In genomic region chr20:60718743-60719142, GRCh38 we compare ENCODE assay signal across 13 cellular contexts.
A peak's percentile ranks its signal among the peaks of the same experiment; 100 is the strongest.
DNase-seq lines count a peak whose midpoint lies in the region; ATAC-seq and TF ChIP-seq lines count a peak whose summit lies in the region.
"Had no signal": no experiment of that assay in that cellular context is flagged by ENCODE, and none has a peak within 500 bp of the region (broad histone marks: within the 10 kb centered on the region; RNA-seq: fewer than 3 reads in every experiment).

No MANE protein-coding gene starts in this region.

- intact Hi-C loops in activated naive CD4-positive, alpha-beta T cell treated with anti-CD3 and anti-CD28 coated beads for 36 hours (cut with micrococcal nuclease), result no loop called here
- intact Hi-C loops in mammary epithelial cell (cut with micrococcal nuclease), result no loop called here

- H3K4me1 ChIP-seq in mammary epithelial cell (ENCODE audit: insufficient read depth, low read length), result no peaks in the 10 kb centered on the region

- no peak overlapping the region for H3K27ac Mint-ChIP-seq in activated naive CD4-positive, alpha-beta T cell treated with anti-CD3 and anti-CD28 coated beads for 36 hours
- H3K27ac Mint-ChIP-seq in type B pancreatic cell, result no peak overlapping the region
- H3K27ac Mint-ChIP-seq: activated T-helper 1 cell treated with anti-CD3 and anti-CD28 coated beads, Interleukin-12 subunit alpha, Interleukin-12 subunit beta, Interleukin-2, Interleukin-4 antibody, amounts not matched to agents 30 ng/mL and 10 ng/mL and 1 ng/mL, durations not matched to agents 14 hours and 24 hours and 36 hours; T-helper 2 cell treated with Interferon-gamma antibody and Interleukin-4, amounts not matched to agents 5 μg/mL and 100 μg/mL, for 36 hours had no signal

- H3K4me3 ChIP-seq in mammary epithelial cell (replicated peaks in 1 of 3; ENCODE audit: insufficient read depth in 1 of 3, low read depth in 2 of 3, low read length in 3 of 3), result no peak overlapping the region

- ATAC-seq in GM21360 (IDR thresholded peaks at IDR 0.05; ENCODE audit: unreplicated experiment), result no peak

- DNase-seq in activated naive CD4-positive, alpha-beta T cell treated with anti-CD3 and anti-CD28 coated beads for 36 hours, result peak; percentile 5
- DNase-seq in activated naive CD4-positive, alpha-beta T cell treated with anti-CD3 and anti-CD28 coated beads, Interleukin-2, amount 50 U/mL, for 16 hours, result no peak
- no peak for DNase-seq in mammary epithelial cell
- no peak for DNase-seq in type B pancreatic cell (ENCODE audit: extremely low spot score, unreplicated experiment)
- no peak for DNase-seq in RWPE1 (ENCODE audit: low spot score)
- DNase-seq in NCI-H146 (lab: John Stamatoyannopoulos, UW), result no peak
- DNase-seq: mesenchymal stem cell, trophoblast cell had no signal

- no peak overlapping the region for H3K27ac ChIP-seq in mammary epithelial cell (ENCODE audit: insufficient read depth, low read depth, low read length)
- no peak overlapping the region for H3K27ac ChIP-seq in RWPE1

- TF ChIP-seq CTCF in LNCAP (IDR thresholded peaks at IDR 0.05), result peak; percentile 19; the same call in 1 of the 2 replicates
- TF ChIP-seq CTCF in mammary epithelial cell (conservative IDR thresholded peaks at IDR 0.05 in 1 of 2, IDR thresholded peaks at IDR 0.05 in 1 of 2; ENCODE audit: extremely low read depth in 1 of 2, insufficient read depth in 1 of 2, low read depth in 1 of 2, low read length in 2 of 2), result peak; percentile 15 to 17
- TF ChIP-seq CTCF in type B pancreatic cell (conservative IDR thresholded peaks at IDR 0.05), result peak; percentile 34
- TF ChIP-seq CTCF in RWPE1 (conservative IDR thresholded peaks at IDR 0.05; ENCODE audit: low read depth), result no peak

- no TSS peak for BruUV-seq in mammary epithelial cell (replicated peaks; lab: Mats Ljungman, UMichigan)

- no peak overlapping the region for H3K4me2 ChIP-seq in mammary epithelial cell (ENCODE audit: insufficient read depth, low read depth, low read length)

- no peaks in the 10 kb centered on the region for H3K9me3 ChIP-seq in mammary epithelial cell (replicated peaks; ENCODE audit: insufficient read depth, low read length)

- no peaks in the 10 kb centered on the region for H3K9me3 Mint-ChIP-seq in activated naive CD4-positive, alpha-beta T cell treated with anti-CD3 and anti-CD28 coated beads for 36 hours
- no peaks in the 10 kb centered on the region for H3K9me3 Mint-ChIP-seq in type B pancreatic cell
- H3K9me3 Mint-ChIP-seq: activated T-helper 1 cell treated with anti-CD3 and anti-CD28 coated beads, Interleukin-12 subunit alpha, Interleukin-12 subunit beta, Interleukin-2, Interleukin-4 antibody, amounts not matched to agents 30 ng/mL and 10 ng/mL and 1 ng/mL, durations not matched to agents 14 hours and 24 hours and 36 hours; neural crest cell; T-helper 2 cell treated with Interferon-gamma antibody and Interleukin-4, amounts not matched to agents 5 μg/mL and 100 μg/mL, for 36 hours had no signal

- peaks cover 9% of the 10 kb centered on the region for H3K27me3 ChIP-seq in mammary epithelial cell (ENCODE audit: insufficient read depth, low read length)

- peaks cover 31% of the 10 kb centered on the region for H3K27me3 Mint-ChIP-seq in activated naive CD4-positive, alpha-beta T cell treated with anti-CD3 and anti-CD28 coated beads for 36 hours (ENCODE audit: low read depth)
- peaks cover 16% of the 10 kb centered on the region for H3K27me3 Mint-ChIP-seq in type B pancreatic cell

- dilution Hi-C loops in mammary epithelial cell (cut with HindIII; ENCODE audit: low sequenced_read_pairs), result no loop called here

- no peaks in the 10 kb centered on the region for H4K20me1 ChIP-seq in mammary epithelial cell (ENCODE audit: insufficient read depth, low read length)

- POLR2A ChIA-PET in RWPE1 (lab: Yijun Ruan, JAX; ENCODE audit: low non-redundant PET), result no interaction called here

- H2AFZ ChIP-seq in mammary epithelial cell (ENCODE audit: low read depth, low read length), result no peak overlapping the region

- no peaks in the 10 kb centered on the region for H3K36me3 ChIP-seq in mammary epithelial cell (ENCODE audit: insufficient read depth, low read length)

- CTCF ChIA-PET in activated naive CD4-positive, alpha-beta T cell treated with anti-CD3 and anti-CD28 coated beads for 36 hours (lab: Charles Lee), result no interaction called here
- CTCF ChIA-PET in mammary epithelial cell (lab: Charles Lee; ENCODE audit: low non-redundant PET), result no interaction called here
- CTCF ChIA-PET in RWPE1 (lab: Yijun Ruan, JAX), result interaction anchor here (0.5 to 1.0 kb wide), 2 partner anchors 14 to 64 kb away, joined by 3 to 4 read pairs; no protein-coding TSS in a partner anchor

- H3K9ac ChIP-seq in mammary epithelial cell (ENCODE audit: insufficient read depth, low read length), result no peak overlapping the region

- 66% methylated on average over 7 of the region's 7 CpGs for WGBS in mammary epithelial cell (ENCODE audit: low coverage, missing lambda C conversion rate)

- no peaks in the 10 kb centered on the region for H3K36me3 Mint-ChIP-seq in activated naive CD4-positive, alpha-beta T cell treated with anti-CD3 and anti-CD28 coated beads for 36 hours (ENCODE audit: low read depth)
- H3K36me3 Mint-ChIP-seq in type B pancreatic cell, result no peaks in the 10 kb centered on the region

- no peaks in the 10 kb centered on the region for H3K4me1 Mint-ChIP-seq in activated naive CD4-positive, alpha-beta T cell treated with anti-CD3 and anti-CD28 coated beads for 36 hours (ENCODE audit: low read depth)
- H3K4me1 Mint-ChIP-seq in type B pancreatic cell (ENCODE audit: unreplicated experiment), result no peaks in the 10 kb centered on the region

- H3K4me3 Mint-ChIP-seq in activated naive CD4-positive, alpha-beta T cell treated with anti-CD3 and anti-CD28 coated beads for 36 hours, result no peak overlapping the region
- no peak overlapping the region for H3K4me3 Mint-ChIP-seq in type B pancreatic cell
- H3K4me3 Mint-ChIP-seq: activated T-helper 1 cell treated with anti-CD3 and anti-CD28 coated beads, Interleukin-12 subunit alpha, Interleukin-12 subunit beta, Interleukin-2, Interleukin-4 antibody, amounts not matched to agents 30 ng/mL and 10 ng/mL and 1 ng/mL, durations not matched to agents 14 hours and 24 hours and 36 hours; neural crest cell; T-helper 2 cell treated with Interferon-gamma antibody and Interleukin-4, amounts not matched to agents 5 μg/mL and 100 μg/mL, for 36 hours had no signal

- in situ Hi-C loops in mammary epithelial cell (cut with MboI; ENCODE audit: low sequenced_read_pairs in 2 of 2), result no loop called here

- no peaks in the 10 kb centered on the region for H3K79me2 ChIP-seq in mammary epithelial cell (ENCODE audit: insufficient read depth, low read length)
